ENCODE assay signal across 28 cellular contexts in the genomic region with DNA sequence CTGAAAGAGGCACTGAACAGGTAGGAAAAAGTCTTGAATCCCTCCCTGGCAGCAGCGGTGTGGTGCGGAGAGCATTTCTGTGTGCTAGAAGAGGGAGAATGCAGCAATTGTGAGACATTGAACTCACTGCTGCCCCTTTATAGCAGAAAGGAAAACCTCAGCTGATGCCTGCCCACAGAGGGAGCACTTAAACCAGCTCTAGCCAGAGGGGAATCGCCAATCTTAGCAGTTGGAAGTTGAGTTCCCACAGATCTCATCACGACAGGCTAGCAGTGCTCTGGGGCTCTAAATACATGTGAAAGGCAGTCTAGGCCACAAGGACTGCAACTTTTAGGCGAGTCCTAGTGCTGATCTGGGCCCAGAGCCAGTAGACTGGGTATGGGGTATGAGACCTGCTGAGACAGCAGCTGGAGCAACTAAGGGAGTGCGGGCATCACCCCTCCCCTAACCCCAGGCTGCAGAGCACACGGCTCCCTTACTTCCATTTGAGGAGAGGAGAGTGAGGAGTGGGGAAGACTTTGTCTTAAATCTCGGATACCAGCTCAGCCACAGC. TPM values are rescaled to one million over a fixed set of nuclear protein-coding genes. Genes with fewer than 3 reads are reported as not detected.
DNase-seq lines count a peak whose midpoint lies in the region; ATAC-seq, FAIRE-seq and TF ChIP-seq lines count a peak whose summit lies in the region.
"Had no signal": no experiment of that assay in that cellular context is flagged by ENCODE, and none has a peak within 500 bp of the region (broad histone marks: within the 10 kb centered on the region; RNA-seq: fewer than 3 reads in every experiment).

No MANE protein-coding gene starts in this region.

- H2BK5ac ChIP-seq in H9 (ENCODE audit: insufficient read length, low read length): no peak overlapping the region

- H3K36me3 Mint-ChIP-seq in H9 (ENCODE audit: insufficient read depth in 1 of 3, low read depth in 3 of 3): peaks cover 0 to 9% (median 4%) of the 10 kb centered on the region in 3 experiments; a peak in 3 of 7 replicates
- H3K36me3 Mint-ChIP-seq in astrocyte (ENCODE audit: low read depth, unreplicated experiment): no peaks in the 10 kb centered on the region
- H3K36me3 Mint-ChIP-seq: CD8-positive, alpha-beta T cell; stimulated activated naive B cell treated with anti-CD40 and anti-IgM and Interleukin-4, amounts not matched to agents 10 μg/mL and 1 μg/mL and 100 μg/mL, for 72 hours had no signal

- H2BK12ac ChIP-seq in H9 (ENCODE audit: insufficient read length, low read depth, low read length): no peak overlapping the region

- H3K27me3 ChIP-seq in BLaER1: no peaks in the 10 kb centered on the region
- H3K27me3 ChIP-seq in H9 (ENCODE audit: insufficient read depth, low read length): no peaks in the 10 kb centered on the region
- H3K27me3 ChIP-seq in astrocyte (ENCODE audit: insufficient read depth, low read length): no peaks in the 10 kb centered on the region
- no peaks in the 10 kb centered on the region for H3K27me3 ChIP-seq in hepatocyte
- H3K27me3 ChIP-seq: neutrophil had no signal

- H3K4me1 Mint-ChIP-seq in H9 (peaks cover 9 to 10% of the 10 kb centered on the region in 2 experiments), astrocyte (ENCODE audit: low read depth, unreplicated experiment) (no peaks in the 10 kb centered on the region)
- H3K4me1 Mint-ChIP-seq: activated B cell treated with CpG ODN at 0.5 μM for 24 hours; activated CD4-positive, alpha-beta memory T cell treated with anti-CD3 and anti-CD28 coated beads, Interleukin-2, amount 10 ng/mL, durations not matched to agents 7 days and 5 days; activated naive CD8-positive, alpha-beta T cell treated with anti-CD3 and anti-CD28 coated beads, Interleukin-2, amount 50 U/mL, for 24 hours; stimulated activated naive B cell treated with anti-CD40 and anti-IgM and Interleukin-4, amounts not matched to agents 10 μg/mL and 1 μg/mL and 100 μg/mL, for 72 hours had no signal

- H3K4ac ChIP-seq in H9 (ENCODE audit: low read depth, low read length): no peak overlapping the region

- no peak overlapping the region for H3K18ac ChIP-seq in H9 (ENCODE audit: insufficient read length, low read depth, low read length)

- H3K4me2 ChIP-seq in BLaER1: peak overlapping the region; percentile 37
- no peak overlapping the region for H3K4me2 ChIP-seq in H9 (ENCODE audit: insufficient read depth, insufficient read length, low read length)
- no peak overlapping the region for H3K4me2 ChIP-seq in astrocyte (ENCODE audit: low read length)
- H3K4me2 ChIP-seq in hepatocyte: no peak overlapping the region

- no peaks in the 10 kb centered on the region for H3K9me3 ChIP-seq in BLaER1
- H3K9me3 ChIP-seq in H9 (ENCODE audit: control insufficient read depth, low read depth, low read length): no peaks in the 10 kb centered on the region
- H3K9me3 ChIP-seq in astrocyte (ENCODE audit: insufficient read depth, low read depth, low read length): no peaks in the 10 kb centered on the region
- no peaks in the 10 kb centered on the region for H3K9me3 ChIP-seq in hepatocyte (ENCODE audit: low read depth)
- H3K9me3 ChIP-seq: neutrophil, thoracic aorta had no signal

- H3K4me1 ChIP-seq in BLaER1: peaks cover 11% of the 10 kb centered on the region
- H3K4me1 ChIP-seq in H9 (ENCODE audit: insufficient read depth, low read length): no peaks in the 10 kb centered on the region
- no peaks in the 10 kb centered on the region for H3K4me1 ChIP-seq in astrocyte (ENCODE audit: insufficient read depth, low read length)
- H3K4me1 ChIP-seq in hepatocyte (ENCODE audit: insufficient read depth): no peaks in the 10 kb centered on the region

- no peak overlapping the region for H4K91ac ChIP-seq in H9 (ENCODE audit: insufficient read length, low read depth, low read length)

- WGBS in H9 (ENCODE audit: extremely low coverage, insufficient read length, low lambda C conversion rate): no CpG with 5 or more reads among the region's 8 CpGs
- WGBS in hepatocyte (ENCODE audit: low lambda C conversion rate, missing lambda C conversion rate): 70% methylated on average over 8 of the region's 8 CpGs

- ATAC-seq in HG02588 (IDR thresholded peaks at IDR 0.05; ENCODE audit: unreplicated experiment): no peak
- no peak for ATAC-seq in GM18511 (IDR thresholded peaks at IDR 0.05; ENCODE audit: unreplicated experiment)
- ATAC-seq: activated naive CD8-positive, alpha-beta T cell treated with anti-CD3 and anti-CD28 coated beads, Interleukin-2, amount 50 U/mL, for 24 hours; CD8-positive, alpha-beta T cell; stimulated activated naive B cell treated with anti-CD40 and anti-IgM and Interleukin-4, amounts not matched to agents 10 μg/mL and 1 μg/mL and 100 μg/mL, for 72 hours had no signal

- no peak overlapping the region for H2BK20ac ChIP-seq in H9 (ENCODE audit: low read depth, low read length, poor library complexity, severe bottlenecking)

- no peak overlapping the region for H2BK120ac ChIP-seq in H9 (ENCODE audit: low read depth, low read length, poor library complexity, severe bottlenecking)

- no peak overlapping the region for H2AK5ac ChIP-seq in H9 (ENCODE audit: insufficient read length, low read length)

- peaks cover 8% of the 10 kb centered on the region in 2 experiments for H3K9me3 Mint-ChIP-seq in H9
- peaks cover 7% of the 10 kb centered on the region for H3K9me3 Mint-ChIP-seq in astrocyte (ENCODE audit: unreplicated experiment)
- H3K9me3 Mint-ChIP-seq: activated CD4-positive, alpha-beta memory T cell treated with anti-CD3 and anti-CD28 coated beads, Interleukin-2, amount 10 ng/mL, durations not matched to agents 7 days and 5 days; activated naive CD8-positive, alpha-beta T cell treated with anti-CD3 and anti-CD28 coated beads, Interleukin-2, amount 50 U/mL, for 24 hours; CD8-positive, alpha-beta T cell; dendritic cell treated with granulocyte-macrophage colony-stimulating factor and Interleukin-4, amounts not matched to agents 40 ng/mL and 50 ng/mL, for 4 days had no signal

- H3K79me2 ChIP-seq in H9 (ENCODE audit: insufficient read depth, low read length) (no peaks in the 10 kb centered on the region), astrocyte (ENCODE audit: insufficient read depth, low read length) (no peaks in the 10 kb centered on the region), hepatocyte (no peaks in the 10 kb centered on the region)

- no peaks in the 10 kb centered on the region for H3K9me2 ChIP-seq in hepatocyte (replicated peaks; ENCODE audit: insufficient read depth)

- H3K14ac ChIP-seq in H9 (ENCODE audit: insufficient read depth, low read length): no peak overlapping the region

- no peak for FAIRE-seq in astrocyte (lab: Jason Lieb, UNC)
- FAIRE-seq: keratinocyte, small intestine had no signal

- TF ChIP-seq CTCF in H9 (conservative IDR thresholded peaks at IDR 0.05) (peak; percentile 51; the same call in 2 of the 3 replicates), astrocyte (IDR thresholded peaks at IDR 0.05; ENCODE audit: insufficient read depth, low read depth, low read length) (no peak), hepatocyte (IDR thresholded peaks at IDR 0.05; ENCODE audit: poor library complexity) (no peak)

- H4K5ac ChIP-seq in H9 (ENCODE audit: insufficient read length, low read depth, low read length): no peak overlapping the region

- H3K4me3 Mint-ChIP-seq in H9: 0 out of 5 replicates have a peak overlapping the region, but pooled peaks of 1 of the 2 experiments have one; percentile 41
- H3K4me3 Mint-ChIP-seq in astrocyte (ENCODE audit: unreplicated experiment): no peak overlapping the region
- H3K4me3 Mint-ChIP-seq: activated B cell treated with CpG ODN at 0.5 μM for 24 hours; activated CD4-positive, alpha-beta memory T cell treated with anti-CD3 and anti-CD28 coated beads, Interleukin-2, amount 10 ng/mL, durations not matched to agents 7 days and 5 days; activated naive CD8-positive, alpha-beta T cell treated with anti-CD3 and anti-CD28 coated beads, Interleukin-2, amount 50 U/mL, for 24 hours; CD8-positive, alpha-beta T cell; dendritic cell treated with granulocyte-macrophage colony-stimulating factor and Interleukin-4, amounts not matched to agents 40 ng/mL and 50 ng/mL, for 4 days; stimulated activated naive B cell treated with anti-CD40 and anti-IgM and Interleukin-4, amounts not matched to agents 10 μg/mL and 1 μg/mL and 100 μg/mL, for 72 hours had no signal

- H3K56ac ChIP-seq in H9 (ENCODE audit: insufficient read length, low read depth, low read length): no peak overlapping the region

- H3K27ac ChIP-seq in BLaER1 (no peak overlapping the region), H9 (ENCODE audit: insufficient read length, low read depth, low read length) (no peak overlapping the region), astrocyte (ENCODE audit: low read depth, low read length) (no peak overlapping the region), hepatocyte (no peak overlapping the region)
- H3K27ac ChIP-seq: neutrophil, thoracic aorta had no signal

- no peak overlapping the region for H2BK15ac ChIP-seq in H9 (ENCODE audit: low read depth, low read length)

- no peaks in the 10 kb centered on the region for H3K23me2 ChIP-seq in H9 (ENCODE audit: insufficient read length, low read depth, low read length, poor library complexity, severe bottlenecking)

- H2AFZ ChIP-seq in H9 (ENCODE audit: low read length) (no peak overlapping the region), astrocyte (ENCODE audit: low read depth, low read length) (peak overlapping the region; percentile 23), hepatocyte (no peak overlapping the region)

- peak; percentile 61 for DNase-seq in H9
- DNase-seq in astrocyte (ENCODE audit: low read depth): no peak
- DNase-seq in hepatocyte (ENCODE audit: low spot score): peak; percentile 21
- DNase-seq in Kasumi-1 (lab: John Stamatoyannopoulos, UW): no peak
- no peak for DNase-seq in HuH-7.5 (ENCODE audit: low spot score)
- DNase-seq: activated B cell treated with CpG ODN at 0.5 μM for 24 hours; activated CD4-positive, alpha-beta memory T cell treated with anti-CD3 and anti-CD28 coated beads, Interleukin-2, amount 10 ng/mL, durations not matched to agents 7 days and 5 days; activated gamma-delta T cell; activated naive CD8-positive, alpha-beta T cell treated with anti-CD3 and anti-CD28 coated beads, Interleukin-2, amount 50 U/mL, for 24 hours; CD8-positive, alpha-beta T cell; DMS79; NCI-H1092; NCI-H2029 treated with DMSO at 0.1 percent for 48 hours; NCI-H524 treated with DMSO at 0.1 percent for 48 hours; small intestine; stimulated activated naive B cell treated with anti-CD40 and anti-IgM and Interleukin-4, amounts not matched to agents 10 μg/mL and 1 μg/mL and 100 μg/mL, for 72 hours; T-helper 9 cell had no signal

- H3K36me3 ChIP-seq in BLaER1: no peaks in the 10 kb centered on the region
- no peaks in the 10 kb centered on the region for H3K36me3 ChIP-seq in astrocyte (ENCODE audit: insufficient read depth, low read length)
- H3K36me3 ChIP-seq in hepatocyte (replicated peaks; ENCODE audit: insufficient read depth, low read depth): no peaks in the 10 kb centered on the region
- H3K36me3 ChIP-seq: neutrophil, thoracic aorta had no signal

- no peak overlapping the region for H3T11ph ChIP-seq in H9 (ENCODE audit: low read length)

- no peak overlapping the region for H4K8ac ChIP-seq in H9 (replicated peaks; ENCODE audit: insufficient read length, low read depth, low read length)

- no peak overlapping the region for H3K9ac ChIP-seq in BLaER1
- H3K9ac ChIP-seq in H9 (ENCODE audit: extremely low read depth, insufficient read length, low read length): no peak overlapping the region
- no peak overlapping the region for H3K9ac ChIP-seq in astrocyte (ENCODE audit: low read length)

- H3K79me1 ChIP-seq in H9 (ENCODE audit: insufficient read depth, low read depth, low read length, poor library complexity, severe bottlenecking): no peaks in the 10 kb centered on the region

- H3K27me3 Mint-ChIP-seq in H9 (ENCODE audit: low read depth): no peaks in the 10 kb centered on the region; the same call in 1 of the 2 replicates
- peaks cover 7% of the 10 kb centered on the region for H3K27me3 Mint-ChIP-seq in astrocyte (ENCODE audit: low read depth, unreplicated experiment)

- H3K27ac Mint-ChIP-seq in H9: no peak overlapping the region
- no peak overlapping the region for H3K27ac Mint-ChIP-seq in astrocyte (ENCODE audit: unreplicated experiment)
- H3K27ac Mint-ChIP-seq: activated B cell treated with CpG ODN at 0.5 μM for 24 hours; activated CD4-positive, alpha-beta memory T cell treated with anti-CD3 and anti-CD28 coated beads, Interleukin-2, amount 10 ng/mL, durations not matched to agents 7 days and 5 days; activated naive CD8-positive, alpha-beta T cell treated with anti-CD3 and anti-CD28 coated beads, Interleukin-2, amount 50 U/mL, for 24 hours; CD8-positive, alpha-beta T cell; dendritic cell treated with granulocyte-macrophage colony-stimulating factor and Interleukin-4, amounts not matched to agents 40 ng/mL and 50 ng/mL, for 4 days; stimulated activated naive B cell treated with anti-CD40 and anti-IgM and Interleukin-4, amounts not matched to agents 10 μg/mL and 1 μg/mL and 100 μg/mL, for 72 hours had no signal

- no peak overlapping the region for H3K4me3 ChIP-seq in BLaER1
- no peak overlapping the region for H3K4me3 ChIP-seq in astrocyte (ENCODE audit: insufficient read depth, low read depth, low read length)
- no peak overlapping the region for H3K4me3 ChIP-seq in hepatocyte
- H3K4me3 ChIP-seq: lung, thoracic aorta had no signal

- no peak overlapping the region for H3K23ac ChIP-seq in H9 (ENCODE audit: insufficient read length, low read depth, low read length)

- H4K20me1 ChIP-seq in BLaER1 (no peaks in the 10 kb centered on the region), H9 (ENCODE audit: control insufficient read depth, insufficient read depth, insufficient read length) (no peaks in the 10 kb centered on the region), astrocyte (ENCODE audit: insufficient read depth, low read length) (no peaks in the 10 kb centered on the region), hepatocyte (ENCODE audit: insufficient read depth, poor library complexity, severe bottlenecking) (no peaks in the 10 kb centered on the region)

RNA-seq across cellular contexts. Expression of gene PRR15, which starts 25.2 kb away (rescaled TPM):
- total RNA-seq in H9 (2021) (15.1 and 15.5 TPM in 2 replicates), astrocyte (7.2 and 11.1 TPM in 2 replicates), hepatocyte (47.4 and 53.3 TPM in 2 replicates)
- polyA plus RNA-seq in hepatocyte: 30.2 and 42.0 TPM in 2 replicates
- total RNA-seq: activated B cell treated with CpG ODN at 0.5 μM for 24 hours; activated CD4-positive, alpha-beta memory T cell treated with anti-CD3 and anti-CD28 coated beads, Interleukin-2, amount 10 ng/mL, durations not matched to agents 7 days and 5 days; CD8-positive, alpha-beta T cell; HT1080; RPMI7951 had no signal
- polyA plus RNA-seq: AG04450 had no signal

Comparison
In these comparisons a context has a peak if more than half of its experiments do, and no peak if none do; other contexts are left out.
1. DNase-seq: peak in H9 (single experiment) and hepatocyte (single experiment); none in astrocyte (single experiment), Kasumi-1 (0 of 2) and HuH-7.5 (single experiment).